ENCODE assay signal across 10 cellular contexts in genomic region chr21:42063206-42063577, GRCh38.
DNase-seq lines count a peak whose midpoint lies in the region; ATAC-seq lines count a peak whose summit lies in the region.
"Had no signal": no experiment of that assay in that cellular context is flagged by ENCODE, and none has a peak within 500 bp of the region (broad histone marks: within the 10 kb centered on the region; RNA-seq: fewer than 3 reads in every experiment).

No MANE protein-coding gene starts in this region.

- no peaks in the 10 kb centered on the region for H3K9me3 Mint-ChIP-seq in activated naive CD8-positive, alpha-beta T cell treated with anti-CD3 and anti-CD28 coated beads, Interleukin-2, amount 50 U/mL, for 24 hours

- no peaks in the 10 kb centered on the region for H3K27me3 Mint-ChIP-seq in activated naive CD8-positive, alpha-beta T cell treated with anti-CD3 and anti-CD28 coated beads, Interleukin-2, amount 50 U/mL, for 24 hours

- DNase-seq in activated gamma-delta T cell treated with Interleukin-2 at 50 U/mL for 16 hours (peak; percentile 20), activated gamma-delta T cell (lab: John Stamatoyannopoulos, UW) (no peak), NCI-H2227 (lab: John Stamatoyannopoulos, UW; ENCODE audit: unreplicated experiment) (peak; percentile 19), iPS-NIHi7 (ENCODE audit: extremely low spot score) (no peak)
- DNase-seq in activated naive CD8-positive, alpha-beta T cell treated with anti-CD3 and anti-CD28 coated beads, Interleukin-2, amount 50 U/mL, for 24 hours, result peak; percentile 14

- H3K27ac ChIP-seq in subcutaneous abdominal adipose tissue (ENCODE audit: low read depth, low read length), result no peak overlapping the region
- H3K27ac ChIP-seq: C4-2B had no signal

- ATAC-seq in activated naive CD8-positive, alpha-beta T cell treated with anti-CD3 and anti-CD28 coated beads, Interleukin-2, amount 50 U/mL, for 24 hours, result no peak
- ATAC-seq in GM18873 (IDR thresholded peaks at IDR 0.05; ENCODE audit: low FRiP score, unreplicated experiment) (no peak), HG02981 (IDR thresholded peaks at IDR 0.05; ENCODE audit: unreplicated experiment) (no peak)

- H3K27me3 ChIP-seq in subcutaneous abdominal adipose tissue (ENCODE audit: control insufficient read depth in 5 of 5, insufficient read depth in 4 of 5, low read length in 5 of 5), result peaks cover 0 to 8% (median 0%) of the 10 kb centered on the region in 5 donors

- peaks cover 10 to 38% (median 35%) of the 10 kb centered on the region in 5 donors for H3K4me1 ChIP-seq in subcutaneous abdominal adipose tissue (ENCODE audit: control insufficient read depth in 5 of 5, insufficient read depth in 5 of 5, low read length in 5 of 5)

- H3K9ac ChIP-seq in subcutaneous abdominal adipose tissue (ENCODE audit: low read length in 5 of 5), result no peak overlapping the region

- peak overlapping the region in 4 of 5 donors; percentile 6 to 46 (median 22) for H3K4me3 ChIP-seq in subcutaneous abdominal adipose tissue (ENCODE audit: low read depth in 1 of 5, low read length in 5 of 5)

- H3K9me3 ChIP-seq in subcutaneous abdominal adipose tissue (ENCODE audit: control insufficient read depth in 5 of 5, low read length in 5 of 5), result no peaks in the 10 kb centered on the region
- H3K9me3 ChIP-seq: tibial nerve had no signal

- H3K4me1 Mint-ChIP-seq in activated naive CD8-positive, alpha-beta T cell treated with anti-CD3 and anti-CD28 coated beads, Interleukin-2, amount 50 U/mL, for 24 hours, result peaks cover 51% of the 10 kb centered on the region

- H3K4me3 Mint-ChIP-seq in activated naive CD8-positive, alpha-beta T cell treated with anti-CD3 and anti-CD28 coated beads, Interleukin-2, amount 50 U/mL, for 24 hours, result peak overlapping the region; percentile 66

- H3K27ac Mint-ChIP-seq in activated naive CD8-positive, alpha-beta T cell treated with anti-CD3 and anti-CD28 coated beads, Interleukin-2, amount 50 U/mL, for 24 hours, result peak overlapping the region; percentile 65

- H3K36me3 ChIP-seq in subcutaneous abdominal adipose tissue (ENCODE audit: control insufficient read depth in 5 of 5, insufficient read depth in 5 of 5, low read length in 5 of 5), result no peaks in the 10 kb centered on the region
- H3K36me3 ChIP-seq: tibial nerve had no signal

- no peaks in the 10 kb centered on the region for H3K36me3 Mint-ChIP-seq in activated naive CD8-positive, alpha-beta T cell treated with anti-CD3 and anti-CD28 coated beads, Interleukin-2, amount 50 U/mL, for 24 hours (ENCODE audit: low read depth)

Comparison
In these comparisons a context has a peak if more than half of its experiments do, and no peak if none do; other contexts are left out.
1. DNase-seq: peak in activated gamma-delta T cell treated with Interleukin-2 at 50 U/mL for 16 hours (single experiment), NCI-H2227 (single experiment) and activated naive CD8-positive, alpha-beta T cell treated with anti-CD3 and anti-CD28 coated beads, Interleukin-2, amount 50 U/mL, for 24 hours (single experiment); none in activated gamma-delta T cell (single experiment) and iPS-NIHi7 (single experiment).